ENCODE assay signal across 8 cellular contexts in the genomic region with DNA sequence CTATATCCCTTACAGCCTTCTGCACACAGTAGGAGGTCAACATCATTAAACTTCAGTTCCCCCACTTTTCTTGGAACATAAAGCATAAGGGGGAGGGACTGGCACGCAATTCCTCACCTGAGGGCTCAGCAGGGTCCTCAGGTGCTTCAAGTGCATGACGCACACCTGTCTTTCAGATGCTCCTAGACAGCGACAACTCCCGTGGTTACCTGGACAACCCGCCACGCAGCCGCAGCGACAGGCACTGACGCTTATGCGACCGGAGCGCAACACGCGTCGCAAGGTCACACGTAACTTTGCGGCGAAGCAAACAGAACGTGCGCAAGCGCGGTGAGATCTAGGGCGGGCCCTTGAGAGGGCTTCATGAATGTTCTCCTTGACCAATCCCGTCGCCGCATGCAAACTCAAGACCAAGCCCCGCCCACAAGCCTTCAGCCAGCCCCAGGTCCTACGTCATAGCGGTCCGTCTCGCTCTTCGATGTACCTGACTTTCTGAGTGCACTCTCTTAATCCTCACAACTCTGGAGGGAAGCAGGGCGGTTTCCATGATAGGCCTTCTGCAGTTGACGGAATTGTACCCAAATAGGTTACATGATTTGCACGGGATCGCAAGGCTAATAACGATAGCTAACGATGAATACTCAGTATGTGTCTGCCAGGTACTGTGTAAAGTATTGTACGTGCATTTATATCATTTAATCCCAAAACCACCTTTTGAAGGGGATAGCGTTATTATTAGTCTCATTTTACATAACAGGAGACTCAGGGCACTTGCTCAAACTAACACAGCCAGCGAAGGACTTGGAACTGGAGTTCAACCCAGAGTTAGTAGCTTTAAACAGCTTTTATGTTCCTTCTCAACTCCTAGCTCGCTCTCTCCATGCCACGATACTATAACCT. TPM values are rescaled to one million over a fixed set of nuclear protein-coding genes. Genes with fewer than 3 reads are reported as not detected.
DNase-seq lines count a peak whose midpoint lies in the region; ATAC-seq and TF ChIP-seq lines count a peak whose summit lies in the region.

IFT172 (minus strand) TSS at position 246 of the 900 bp plus-strand sequence; CDS start at position 156, 90 bp downstream.

- peaks cover 10% of the 10 kb centered on the region for H3K27me3 Mint-ChIP-seq in T-helper 17 cell

- H3K4me1 ChIP-seq in left ventricle myocardium inferior (peaks cover 35% of the 10 kb centered on the region), upper lobe of left lung (peaks cover 13 to 22% (median 18%) of the 10 kb centered on the region in 4 donors)

- no peaks in the 10 kb centered on the region for H3K36me3 Mint-ChIP-seq in T-helper 17 cell (ENCODE audit: low read depth)

- DNase-seq in NCI-H1694 treated with DMSO at 0.1 percent for 48 hours (lab: John Stamatoyannopoulos, UW) = peak; percentile 98
- peak; percentile 94 to 99 (median 98) for DNase-seq in T-helper 17 cell
- peak; percentile 42 to 99 (median 96) for DNase-seq in amygdala (lab: John Stamatoyannopoulos, UW)
- DNase-seq in left ventricle myocardium inferior = peak; percentile 99
- peak; percentile 99 for DNase-seq in posterior vena cava (ENCODE audit: low spot score)
- peak; percentile 95 to 100 for DNase-seq in upper lobe of left lung

- peaks cover 15% of the 10 kb centered on the region for H3K4me1 Mint-ChIP-seq in T-helper 17 cell

- H3K4me3 ChIP-seq in left ventricle myocardium inferior (peak within 1 kb of the TSS; percentile 80), upper lobe of left lung (peak within 1 kb of the TSS; percentile 43 to 73 (median 58))

- peaks cover 8% of the 10 kb centered on the region for H3K36me3 ChIP-seq in left ventricle myocardium inferior
- peaks cover 0 to 4% (median 0%) of the 10 kb centered on the region in 4 donors for H3K36me3 ChIP-seq in upper lobe of left lung

- TF ChIP-seq POLR2A in upper lobe of left lung (IDR thresholded peaks at IDR 0.05) = peak in 3 of 4 donors; percentile 46 to 73 (median 57)

- 11 to 25% methylated on average over 16 to 41 of the region's 43 CpGs for WGBS in upper lobe of left lung, 2 donors

- peak in 1 of 4 donors; percentile 32 for TF ChIP-seq EP300 in upper lobe of left lung (IDR thresholded peaks at IDR 0.05)

- no peaks in the 10 kb centered on the region for H3K9me3 ChIP-seq in T-helper 17 cell (ENCODE audit: control insufficient read depth, low read length, poor library complexity, severe bottlenecking)
- H3K9me3 ChIP-seq in left ventricle myocardium inferior (replicated peaks) = no peaks in the 10 kb centered on the region
- H3K9me3 ChIP-seq in upper lobe of left lung = no peaks in the 10 kb centered on the region

- H3K27ac ChIP-seq in left ventricle myocardium inferior (replicated peaks) (peak within 1 kb of the TSS; percentile 69), upper lobe of left lung (peak within 1 kb of the TSS; percentile 63 to 80 (median 69))

- TF ChIP-seq CTCF in left ventricle myocardium inferior (IDR thresholded peaks at IDR 0.05; ENCODE audit: borderline replicate concordance) = no peak
- peak in 1 of 6 experiments; percentile 14 for TF ChIP-seq CTCF in upper lobe of left lung (IDR thresholded peaks at IDR 0.05)

- H3K27me3 ChIP-seq in left ventricle myocardium inferior (ENCODE audit: low read depth) = peaks cover 6% of the 10 kb centered on the region
- peaks cover 0 to 5% (median under 1%) of the 10 kb centered on the region in 4 donors for H3K27me3 ChIP-seq in upper lobe of left lung

- ATAC-seq in GM18498 (IDR thresholded peaks at IDR 0.05; ENCODE audit: unreplicated experiment) (peak; percentile 96), HG02885 (IDR thresholded peaks at IDR 0.05; ENCODE audit: poor library complexity, unreplicated experiment) (peak; percentile 97), T-helper 17 cell (peak; percentile 90), upper lobe of left lung (ENCODE audit: low FRiP score in 2 of 2) (peak; percentile 98)

- intact Hi-C loops in left ventricle myocardium inferior (cut with micrococcal nuclease) (no loop called here), posterior vena cava (cut with DNase I) (loop anchor here in 1 of 2 donors (10.0 kb wide), 1 partner anchor 95 kb away; the partner anchor contains the start of gene ZNF512)

- H3K27ac Mint-ChIP-seq in T-helper 17 cell = peak within 1 kb of the TSS; percentile 95

- peak within 1 kb of the TSS; percentile 88 for H3K4me3 Mint-ChIP-seq in T-helper 17 cell

RNA-seq across cellular contexts. Expression of gene IFT172, which starts in this region (rescaled TPM):
- 10 to 100 TPM in 1 of 2 donors, 1 to 10 TPM in 1; 7.2 to 14.1 TPM for total RNA-seq in T-helper 17 cell
- total RNA-seq in left ventricle myocardium inferior = 21.8 TPM
- total RNA-seq in posterior vena cava = 10 to 100 TPM; 15.8 to 23.4 TPM
- total RNA-seq in upper lobe of left lung = 10 to 100 TPM; 24.3 to 80.6 (median 29.8) TPM

Comparison
In these comparisons a context has a peak if more than half of its experiments do, and no peak if none do; other contexts are left out.
1. Peak in every context shown above with its lines: DNase-seq, ATAC-seq, H3K4me3 ChIP-seq and H3K27ac ChIP-seq.